Comparison of ENCODE assay signal across 1 cellular context in genomic region chr1:167757433-167758309, GRCh38.
A peak's percentile ranks its signal among the peaks of the same experiment; 100 is the strongest.
TF ChIP-seq lines count a peak whose summit lies in the region.

No MANE protein-coding gene starts in this region.

TF ChIP-seq in K562, 482 proteins besides CTCF, POLR2A, EP300 and RAD21 (continued from another document):
- TF ChIP-seq ZNF318 (IDR thresholded peaks at IDR 0.05; ENCODE audit: borderline replicate concordance in 1 of 2, low read depth in 1 of 2) (peak in 1 of 2 experiments; percentile 87; a peak in 1 of 4 replicates), ZFP1 (CRISPR knock-in tag; IDR thresholded peaks at IDR 0.05) (no peak), ADNP (tag; IDR thresholded peaks at IDR 0.05) (peak; percentile 96), REST (CRISPR knock-in tag; IDR thresholded peaks at IDR 0.05; ENCODE audit: low read depth) (no peak), TFAP4 (CRISPR knock-in tag; IDR thresholded peaks at IDR 0.05; ENCODE audit: borderline replicate concordance) (no peak), DPF2 (IDR thresholded peaks at IDR 0.05) (0 out of 2 replicates have a peak, but pooled peaks have one; percentile 18), ZNF644 (tag; IDR thresholded peaks at IDR 0.05; ENCODE audit: low read depth) (0 out of 2 replicates have a peak, but pooled peaks have one; percentile 36)
